10 cellular contexts compared by ENCODE assay signal in genomic region chr11:113505541-113506375, GRCh38. TPM values are rescaled to one million over a fixed set of nuclear protein-coding genes. Genes with fewer than 3 reads are reported as not detected.
DNase-seq lines count a peak whose midpoint lies in the region; ATAC-seq, FAIRE-seq and TF ChIP-seq lines count a peak whose summit lies in the region.
"Had no signal": no experiment of that assay in that cellular context is flagged by ENCODE, and none has a peak within 500 bp of the region (broad histone marks: within the 10 kb centered on the region; RNA-seq: fewer than 3 reads in every experiment).

No MANE protein-coding gene starts in this region.

- H3K36me3 Mint-ChIP-seq in MCF 10A (ENCODE audit: insufficient read depth, unreplicated experiment): no peaks in the 10 kb centered on the region

- H3K36me3 ChIP-seq in HepG2 (replicated peaks in 1 of 2; ENCODE audit: control insufficient read depth in 1 of 2, insufficient read depth in 2 of 2, low read length in 2 of 2) (no peaks in the 10 kb centered on the region), right lobe of liver (no peaks in the 10 kb centered on the region), uterus (no peaks in the 10 kb centered on the region)

- in situ Hi-C loops in HepG2 (cut with HindIII; ENCODE audit: extremely low pct_ligation_motif_present, low pct_unique_long_range_greater_than_20kb): no loop called here

- FAIRE-seq in HepG2 (lab: Jason Lieb, UNC): no peak

- H3K79me2 ChIP-seq in HepG2 (ENCODE audit: insufficient read depth, low read length): no peaks in the 10 kb centered on the region

- no peak overlapping the region for H3K27ac Mint-ChIP-seq in MCF 10A (ENCODE audit: low read depth, unreplicated experiment)

- CTCF ChIA-PET in HepG2 (lab: Yijun Ruan, JAX; ENCODE audit: low intra/inter-chr PET ratio, low total read pairs) (no interaction called here), MCF 10A (lab: Yijun Ruan, JAX) (interaction anchor here (0.9 to 1.8 kb wide), 4 partner anchors 11 to 26 kb away, joined by 3 to 6 read pairs (median 5); no protein-coding TSS in a partner anchor)

- peaks cover 1 to 4% of the 10 kb centered on the region in 2 experiments; a peak in 1 of 5 replicates for H3K27me3 ChIP-seq in HepG2 (ENCODE audit: control insufficient read depth in 1 of 2, insufficient read depth in 2 of 2, low read length in 2 of 2)
- H3K27me3 ChIP-seq in right lobe of liver: no peaks in the 10 kb centered on the region
- H3K27me3 ChIP-seq in layer of hippocampus (ENCODE audit: control insufficient read depth, insufficient read depth, low read length): no peaks in the 10 kb centered on the region
- no peaks in the 10 kb centered on the region for H3K27me3 ChIP-seq in uterus

- H3K9me3 ChIP-seq in HepG2 (ENCODE audit: low read length) (no peaks in the 10 kb centered on the region), right lobe of liver (no peaks in the 10 kb centered on the region), uterus (no peaks in the 10 kb centered on the region)

- peak overlapping the region; percentile 23; the same call in 1 of the 2 replicates for H3K4me2 ChIP-seq in HepG2 (ENCODE audit: low read depth, low read length)

- DNase-seq in HepG2 (ENCODE audit: low spot score) (peak; percentile 55), right lobe of liver (no peak), MCF 10A (ENCODE audit: unreplicated experiment) (peak; percentile 13), uterus (no peak), HK-2 (ENCODE audit: unreplicated experiment) (no peak), NCI-H2171 (lab: John Stamatoyannopoulos, UW) (no peak)
- DNase-seq: SIG-M5 had no signal

- TF ChIP-seq POLR2A in HepG2 (IDR thresholded peaks at IDR 0.05; ENCODE audit: insufficient read depth in 1 of 2, low read depth in 2 of 2, low read length in 2 of 2) (no peak), right lobe of liver (IDR thresholded peaks at IDR 0.05) (no peak), uterus (IDR thresholded peaks at IDR 0.05) (no peak)

- intact Hi-C loops in HepG2 (cut with micrococcal nuclease; ENCODE audit: unreplicated experiment): no loop called here
- intact Hi-C loops in right lobe of liver (cut with DNase I): no loop called here
- intact Hi-C loops in MCF 10A (cut with micrococcal nuclease): no loop called here
- intact Hi-C loops in uterus (cut with DNase I; ENCODE audit: low total_unique reads): no loop called here

- no peak overlapping the region for H3K9ac ChIP-seq in HepG2 (ENCODE audit: insufficient read depth, low read depth, low read length)

- ATAC-seq in HepG2: no peak
- ATAC-seq in right lobe of liver: no peak
- ATAC-seq in HG02870 (IDR thresholded peaks at IDR 0.05; ENCODE audit: unreplicated experiment): no peak

- H3K9me3 Mint-ChIP-seq in MCF 10A (ENCODE audit: unreplicated experiment): no peaks in the 10 kb centered on the region

- 1% methylated on average over 12 of the region's 12 CpGs for WGBS in HepG2 (ENCODE audit: low lambda C conversion rate)
- 17% methylated on average over 12 of the region's 12 CpGs for WGBS in right lobe of liver (ENCODE audit: insufficient coverage, low coverage, low lambda C conversion rate, missing lambda C conversion rate)

- peaks cover 7% of the 10 kb centered on the region for H3K4me1 Mint-ChIP-seq in MCF 10A (ENCODE audit: insufficient read depth, unreplicated experiment)

- TF ChIP-seq RAD21 in HepG2 (CRISPR knock-in tag; IDR thresholded peaks at IDR 0.05): no peak

- BruUV-seq in HepG2 (replicated peaks; lab: Mats Ljungman, UMichigan) (no TSS peak), MCF 10A (replicated peaks; lab: Mats Ljungman, UMichigan) (no TSS peak)

- TF ChIP-seq CTCF in HepG2 (CRISPR knock-in tag; IDR thresholded peaks at IDR 0.05) (no peak), right lobe of liver (IDR thresholded peaks at IDR 0.05) (no peak), MCF 10A (IDR thresholded peaks at IDR 0.05; ENCODE audit: unreplicated experiment) (no peak), uterus (IDR thresholded peaks at IDR 0.05) (no peak)

- H3K4me3 ChIP-seq in HepG2 (replicated peaks in 1 of 3; ENCODE audit: insufficient read depth in 1 of 3, low read depth in 2 of 3, low read length in 3 of 3) (no peak overlapping the region), right lobe of liver (no peak overlapping the region), uterus (no peak overlapping the region)

- no peaks in the 10 kb centered on the region for H4K20me1 ChIP-seq in HepG2 (ENCODE audit: insufficient read depth, low read length)

- H3K27ac ChIP-seq in HepG2 (ENCODE audit: extremely low read length, insufficient read depth, low read length): no peak overlapping the region
- no peak overlapping the region for H3K27ac ChIP-seq in right lobe of liver
- H3K27ac ChIP-seq in layer of hippocampus (ENCODE audit: low read depth, low read length): peak overlapping the region; percentile 38
- no peak overlapping the region for H3K27ac ChIP-seq in uterus

- TF ChIP-seq EP300 in HepG2 (IDR thresholded peaks at IDR 0.05; ENCODE audit: low read depth in 2 of 2, low read length in 2 of 2): no peak
- TF ChIP-seq EP300 in HepG2 (CRISPR knock-in tag; IDR thresholded peaks at IDR 0.05; ENCODE audit: borderline replicate concordance): no peak

- H2AFZ ChIP-seq in HepG2 (ENCODE audit: low read length): no peak overlapping the region

- no peak overlapping the region for H3K4me3 Mint-ChIP-seq in MCF 10A (ENCODE audit: unreplicated experiment)

- H3K27me3 Mint-ChIP-seq in MCF 10A (ENCODE audit: insufficient read depth, unreplicated experiment): peaks cover 33% of the 10 kb centered on the region

- H3K4me1 ChIP-seq in HepG2 (ENCODE audit: insufficient read depth, low read length): peaks cover 12% of the 10 kb centered on the region
- H3K4me1 ChIP-seq in right lobe of liver: no peaks in the 10 kb centered on the region
- no peaks in the 10 kb centered on the region for H3K4me1 ChIP-seq in uterus

- POLR2A ChIA-PET in HepG2 (lab: Yijun Ruan, JAX) (no interaction called here), MCF 10A (lab: Yijun Ruan, JAX) (interaction anchor here (0.8 to 1.0 kb wide), 3 partner anchors 23 to 178 kb away, joined by 3 read pairs; no protein-coding TSS in a partner anchor)

TF ChIP-seq in HepG2, 621 proteins besides CTCF, POLR2A, EP300 and RAD21 (continues in another document):
- TF ChIP-seq KLF11 (CRISPR knock-in tag; IDR thresholded peaks at IDR 0.05) (no peak), ZNF431 (CRISPR knock-in tag; IDR thresholded peaks at IDR 0.05; ENCODE audit: borderline replicate concordance, low read depth) (no peak), BCL6 (CRISPR knock-in tag; IDR thresholded peaks at IDR 0.05) (no peak), ZSCAN21 (CRISPR knock-in tag; IDR thresholded peaks at IDR 0.05; ENCODE audit: borderline replicate concordance) (no peak), IRF2 (CRISPR knock-in tag; IDR thresholded peaks at IDR 0.05) (no peak), MNT (IDR thresholded peaks at IDR 0.05) (no peak), ZBTB44 (CRISPR knock-in tag; IDR thresholded peaks at IDR 0.05) (no peak)

RNA-seq across cellular contexts. Expression of gene DRD2, which starts 30.6 kb away (rescaled TPM):
- total RNA-seq in HepG2 (2016; rRNA removed; fragmentation: Illumina TruSeq; extraction: Trizol) (not detected in 2 replicates), right lobe of liver (under 1 TPM in 1 of 6 experiments, not detected in 5; 0.13 TPM), MCF 10A (2022) (0.28 and 0.96 TPM in 2 replicates), uterus (not detected)
- total RNA-seq in HepG2 (2016; cell fraction: cytosol; rRNA removed; fragmentation: Illumina TruSeq; extraction: Trizol; ENCODE audit: low read depth): not detected in 2 replicates
- total RNA-seq in HepG2 (2016; cell fraction: insoluble cytoplasmic fraction; rRNA removed; fragmentation: Illumina TruSeq; extraction: Trizol): not detected in 2 replicates
- total RNA-seq in HepG2 (2016; cell fraction: membrane; rRNA removed; fragmentation: Illumina TruSeq; extraction: Trizol): not detected in 2 replicates
- total RNA-seq in HepG2 (2016; cell fraction: nucleus; rRNA removed; fragmentation: Illumina TruSeq; extraction: Trizol): not detected in 2 replicates
- 0.16 TPM in 1 of 2 replicates, not detected in the other for polyA plus RNA-seq in HepG2 (2011; rRNA removed)
- not detected in 2 replicates for polyA plus RNA-seq in HepG2 (2011; cell fraction: cytosol; rRNA removed)
- polyA plus RNA-seq in HepG2 (2011; cell fraction: nucleus; rRNA removed): 0.45 and 0.50 TPM in 2 replicates
- not detected in 2 replicates for polyA plus RNA-seq in HepG2 (2012)
- not detected in 2 replicates for polyA plus RNA-seq in HepG2 (2016; cell fraction: cytosol; fragmentation: Illumina TruSeq; extraction: Trizol; ENCODE audit: low read depth)
- not detected in 2 replicates for polyA plus RNA-seq in HepG2 (2016; cell fraction: insoluble cytoplasmic fraction; fragmentation: Illumina TruSeq; extraction: Trizol; ENCODE audit: low read depth)
- polyA plus RNA-seq in HepG2 (2016; cell fraction: membrane; fragmentation: Illumina TruSeq; extraction: Trizol; ENCODE audit: low read depth): not detected in 2 replicates
- not detected in 2 replicates for polyA plus RNA-seq in HepG2 (2016; cell fraction: nucleus; fragmentation: Illumina TruSeq; extraction: Trizol; ENCODE audit: insufficient read depth, low read depth)
- not detected in 2 replicates for polyA minus RNA-seq in HepG2 (2011; rRNA and poly(A)+ RNA removed; ENCODE audit: low replicate concordance)
- not detected in 2 replicates for polyA minus RNA-seq in HepG2 (2011; cell fraction: cytosol; rRNA and poly(A)+ RNA removed)
- polyA minus RNA-seq in HepG2 (2011; cell fraction: nucleus; rRNA and poly(A)+ RNA removed): not detected in 2 replicates
- polyA plus RNA-seq: BJ had no signal

Comparison
In these comparisons a context has a peak if more than half of its experiments do, and no peak if none do; other contexts are left out.
1. DNase-seq: peak in HepG2 (single experiment) and MCF 10A (single experiment); none in right lobe of liver (0 of 3), uterus (0 of 2), HK-2 (single experiment) and NCI-H2171 (single experiment).